Comparison of ENCODE assay signal across 18 cellular contexts in genomic region chr4:38174811-38175210, GRCh38.
DNase-seq lines count a peak whose midpoint lies in the region; ATAC-seq and TF ChIP-seq lines count a peak whose summit lies in the region.
"Had no signal": no experiment of that assay in that cellular context is flagged by ENCODE, and none has a peak within 500 bp of the region (broad histone marks: within the 10 kb centered on the region; RNA-seq: fewer than 3 reads in every experiment).

No MANE protein-coding gene starts in this region.

- no peak overlapping the region for H3K27ac Mint-ChIP-seq in natural killer cell treated with Interleukin-12 subunit alpha and Interleukin-12 subunit beta and Interleukin-15 and Interleukin-18, amount 100 ng/mL, for 72 hours
- H3K27ac Mint-ChIP-seq: activated CD8-positive, alpha-beta T cell treated with anti-CD3 and anti-CD28 coated beads, Interleukin-2, amount 10 ng/mL, durations not matched to agents 7 days and 5 days; IgD-negative memory B cell had no signal

- peaks cover 29% of the 10 kb centered on the region for H3K4me1 ChIP-seq in RWPE2 (ENCODE audit: insufficient read depth, poor library complexity, severe bottlenecking)
- H3K4me1 ChIP-seq in osteoblast (ENCODE audit: insufficient read depth, low read length): peaks cover 2% of the 10 kb centered on the region

- peaks cover 19 to 32% of the 10 kb centered on the region in 2 donors for H3K4me1 Mint-ChIP-seq in natural killer cell treated with Interleukin-12 subunit alpha and Interleukin-12 subunit beta and Interleukin-15 and Interleukin-18, amount 100 ng/mL, for 72 hours (ENCODE audit: low read depth in 2 of 2)

- peaks cover 0 to 5% of the 10 kb centered on the region in 2 donors for H3K27me3 Mint-ChIP-seq in natural killer cell treated with Interleukin-12 subunit alpha and Interleukin-12 subunit beta and Interleukin-15 and Interleukin-18, amount 100 ng/mL, for 72 hours
- H3K27me3 Mint-ChIP-seq: CD4-positive, alpha-beta memory T cell; naive thymus-derived CD8-positive, alpha-beta T cell had no signal

- H3K36me3 ChIP-seq in RWPE2 (ENCODE audit: low read depth) (no peaks in the 10 kb centered on the region), osteoblast (ENCODE audit: insufficient read depth, low read length) (no peaks in the 10 kb centered on the region)
- H3K36me3 ChIP-seq: thoracic aorta had no signal

- no peaks in the 10 kb centered on the region for H3K9me3 Mint-ChIP-seq in natural killer cell treated with Interleukin-12 subunit alpha and Interleukin-12 subunit beta and Interleukin-15 and Interleukin-18, amount 100 ng/mL, for 72 hours

- H3K4me2 ChIP-seq in osteoblast (ENCODE audit: insufficient read depth, low read length): no peak overlapping the region

- peak overlapping the region; percentile 4 for H2AFZ ChIP-seq in osteoblast (ENCODE audit: low read length)

- no peak overlapping the region for H3K4me3 Mint-ChIP-seq in natural killer cell treated with Interleukin-12 subunit alpha and Interleukin-12 subunit beta and Interleukin-15 and Interleukin-18, amount 100 ng/mL, for 72 hours
- H3K4me3 Mint-ChIP-seq: activated CD8-positive, alpha-beta T cell treated with anti-CD3 and anti-CD28 coated beads, Interleukin-2, amount 10 ng/mL, durations not matched to agents 7 days and 5 days; IgD-negative memory B cell had no signal

- H3K36me3 Mint-ChIP-seq in natural killer cell treated with Interleukin-12 subunit alpha and Interleukin-12 subunit beta and Interleukin-15 and Interleukin-18, amount 100 ng/mL, for 72 hours: no peaks in the 10 kb centered on the region
- H3K36me3 Mint-ChIP-seq: CD4-positive, alpha-beta memory T cell; IgD-negative memory B cell had no signal

- H3K27me3 ChIP-seq in RWPE2 (ENCODE audit: insufficient read depth, poor library complexity, severe bottlenecking) (no peaks in the 10 kb centered on the region), osteoblast (ENCODE audit: insufficient read depth, low read length) (no peaks in the 10 kb centered on the region)

- H3K9me3 ChIP-seq in RWPE2 (ENCODE audit: severe bottlenecking) (no peaks in the 10 kb centered on the region), osteoblast (ENCODE audit: low read depth, low read length) (no peaks in the 10 kb centered on the region)
- H3K9me3 ChIP-seq: thoracic aorta had no signal

- TF ChIP-seq CTCF in RWPE2 (IDR thresholded peaks at IDR 0.05; ENCODE audit: poor library complexity, severe bottlenecking): no peak
- TF ChIP-seq CTCF in osteoblast (IDR thresholded peaks at IDR 0.05; ENCODE audit: extremely low read depth, low read depth, low read length): no peak
- no peak for TF ChIP-seq CTCF in coronary artery (IDR thresholded peaks at IDR 0.05)

- H4K20me1 ChIP-seq in osteoblast (ENCODE audit: insufficient read depth, low read length): no peaks in the 10 kb centered on the region

- DNase-seq in KG1 (lab: John Stamatoyannopoulos, UW) (peak; percentile 71), RWPE2 (ENCODE audit: low spot score) (no peak), epithelial cell of prostate (ENCODE audit: low read depth, low spot score) (no peak), osteoblast (ENCODE audit: insufficient read length, low spot score, missing footprints) (no peak), NCI-H146 (lab: John Stamatoyannopoulos, UW) (no peak), coronary artery (ENCODE audit: low spot score) (no peak)
- no peak for DNase-seq in stimulated activated CD4-positive, alpha-beta T cell treated with anti-CD3 and anti-CD28 coated beads, Interleukin-2, amount 100 ng/mL, for 48 hours
- DNase-seq in natural killer cell treated with Interleukin-12 subunit alpha and Interleukin-12 subunit beta and Interleukin-15 and Interleukin-18, amount 100 ng/mL, for 72 hours (ENCODE audit: low spot score): no peak
- DNase-seq: activated CD8-positive, alpha-beta T cell treated with anti-CD3 and anti-CD28 coated beads, Interleukin-2, amount 10 ng/mL, durations not matched to agents 7 days and 5 days; activated gamma-delta T cell treated with Interleukin-2 at 50 U/mL for 16 hours; CD4-positive, alpha-beta memory T cell; naive thymus-derived CD8-positive, alpha-beta T cell; NCI-H2081; NK-92 treated with Interleukin-12 subunit alpha and Interleukin-12 subunit beta, amount 100 ng/mL, for 24 hours; T-helper 2 cell had no signal

- no peak for ATAC-seq in RWPE2 (ENCODE audit: low read depth)
- ATAC-seq in natural killer cell treated with Interleukin-12 subunit alpha and Interleukin-12 subunit beta and Interleukin-15 and Interleukin-18, amount 100 ng/mL, for 72 hours: no peak
- ATAC-seq: activated CD8-positive, alpha-beta T cell treated with anti-CD3 and anti-CD28 coated beads, Interleukin-2, amount 10 ng/mL, durations not matched to agents 7 days and 5 days; naive thymus-derived CD8-positive, alpha-beta T cell had no signal

- H3K27ac ChIP-seq in RWPE2 (ENCODE audit: poor library complexity, severe bottlenecking) (peak overlapping the region; percentile 81), epithelial cell of prostate (peak overlapping the region; percentile 52), osteoblast (ENCODE audit: low read depth, low read length) (no peak overlapping the region), coronary artery (peak overlapping the region in 1 of 2 donors; percentile 71)
- H3K27ac ChIP-seq: thoracic aorta had no signal

- H3K4me3 ChIP-seq in RWPE2 (ENCODE audit: severe bottlenecking) (no peak overlapping the region), osteoblast (ENCODE audit: insufficient read depth, low read length) (no peak overlapping the region), coronary artery (no peak overlapping the region)
- H3K4me3 ChIP-seq: skin epidermis, thoracic aorta had no signal

- H3K79me2 ChIP-seq in osteoblast (ENCODE audit: insufficient read depth, low read length): no peaks in the 10 kb centered on the region
